ENCODE assay signal across 15 cellular contexts in genomic region chr11:60987577-60988277, GRCh38. TPM values are rescaled to one million over a fixed set of nuclear protein-coding genes. Genes with fewer than 3 reads are reported as not detected.
DNase-seq lines count a peak whose midpoint lies in the region; ATAC-seq and TF ChIP-seq lines count a peak whose summit lies in the region.
"Had no signal": no experiment of that assay in that cellular context is flagged by ENCODE, and none has a peak within 500 bp of the region (broad histone marks: within the 10 kb centered on the region; RNA-seq: fewer than 3 reads in every experiment).

No MANE protein-coding gene starts in this region.

- no peaks in the 10 kb centered on the region for H3K36me3 Mint-ChIP-seq in chondrocyte (ENCODE audit: low read depth)
- no peaks in the 10 kb centered on the region for H3K36me3 Mint-ChIP-seq in stimulated activated memory B cell treated with anti-CD40 and anti-IgM and Interleukin-4, amounts not matched to agents 10 μg/mL and 1 μg/mL and 100 μg/mL, for 72 hours

- peaks cover 25% of the 10 kb centered on the region for H3K27me3 Mint-ChIP-seq in chondrocyte (ENCODE audit: low read depth)
- no peaks in the 10 kb centered on the region for H3K27me3 Mint-ChIP-seq in stimulated activated memory B cell treated with anti-CD40 and anti-IgM and Interleukin-4, amounts not matched to agents 10 μg/mL and 1 μg/mL and 100 μg/mL, for 72 hours

- no peak for TF ChIP-seq CTCF in chondrocyte (IDR thresholded peaks at IDR 0.05)

- intact Hi-C loops in Right ventricle myocardium superior (cut with DNase I) = no loop called here

- no peaks in the 10 kb centered on the region for H3K4me1 Mint-ChIP-seq in chondrocyte (ENCODE audit: low read depth)
- peaks cover 46% of the 10 kb centered on the region for H3K4me1 Mint-ChIP-seq in stimulated activated memory B cell treated with anti-CD40 and anti-IgM and Interleukin-4, amounts not matched to agents 10 μg/mL and 1 μg/mL and 100 μg/mL, for 72 hours

- ATAC-seq in stimulated activated memory B cell treated with anti-CD40 and anti-IgM and Interleukin-4, amounts not matched to agents 10 μg/mL and 1 μg/mL and 100 μg/mL, for 72 hours = no peak
- ATAC-seq in Right ventricle myocardium superior (ENCODE audit: poor library complexity) = no peak
- ATAC-seq: A549 had no signal

- peaks cover 3% of the 10 kb centered on the region for H3K9me3 Mint-ChIP-seq in chondrocyte (ENCODE audit: low read depth)
- no peaks in the 10 kb centered on the region for H3K9me3 Mint-ChIP-seq in stimulated activated memory B cell treated with anti-CD40 and anti-IgM and Interleukin-4, amounts not matched to agents 10 μg/mL and 1 μg/mL and 100 μg/mL, for 72 hours
- H3K9me3 Mint-ChIP-seq: neural crest cell had no signal

- DNase-seq in activated T-cell treated with anti-CD3 and anti-CD28 coated beads for 24 hours (ENCODE audit: low read depth) (peak; percentile 64), activated T-cell treated with anti-CD3 and anti-CD28 coated beads for 4 hours (no peak), chondrocyte (ENCODE audit: low spot score) (peak; percentile 17), AG08395 (ENCODE audit: low spot score) (no peak), kidney glomerular epithelial cell (lab: John Stamatoyannopoulos, UW) (no peak), Right ventricle myocardium superior (no peak)
- peak; percentile 51 for DNase-seq in activated CD8-positive, alpha-beta memory T cell treated with anti-CD3 and anti-CD28 coated beads, Interleukin-2, amount 50 U/mL, for 24 hours (ENCODE audit: extremely low read depth)
- DNase-seq: cortex of kidney, IMR-90, NCI-H1436 treated with DMSO at 0.1 percent for 48 hours, NCI-H526 treated with DMSO at 0.1 percent for 48 hours, right lobe of liver had no signal

- H3K4me3 Mint-ChIP-seq in chondrocyte (ENCODE audit: unreplicated experiment) = no peak overlapping the region
- H3K4me3 Mint-ChIP-seq in stimulated activated memory B cell treated with anti-CD40 and anti-IgM and Interleukin-4, amounts not matched to agents 10 μg/mL and 1 μg/mL and 100 μg/mL, for 72 hours = no peak overlapping the region
- H3K4me3 Mint-ChIP-seq: neural crest cell had no signal

- no peak overlapping the region for H3K27ac Mint-ChIP-seq in chondrocyte (ENCODE audit: unreplicated experiment)
- H3K27ac Mint-ChIP-seq in stimulated activated memory B cell treated with anti-CD40 and anti-IgM and Interleukin-4, amounts not matched to agents 10 μg/mL and 1 μg/mL and 100 μg/mL, for 72 hours = peak overlapping the region; percentile 84

RNA-seq across cellular contexts. Expression of gene CD6, which starts 16.2 kb away (rescaled TPM):
- total RNA-seq in chondrocyte (0.33 TPM in 1 of 3 replicates, not detected in the others), Right ventricle myocardium superior (0.08 TPM)
- total RNA-seq: IMR-90 had no signal

RNA-seq across cellular contexts. Expression of gene SLC15A3, which starts 35.8 kb away (rescaled TPM):
- total RNA-seq in chondrocyte = 0.54 to 1.6 TPM (median 0.62 TPM) in 3 replicates
- 19.1 TPM for total RNA-seq in Right ventricle myocardium superior

Comparison
In these comparisons a context has a peak if more than half of its experiments do, and no peak if none do; other contexts are left out.
1. DNase-seq: peak in activated T-cell treated with anti-CD3 and anti-CD28 coated beads for 24 hours (single experiment), activated CD8-positive, alpha-beta memory T cell treated with anti-CD3 and anti-CD28 coated beads, Interleukin-2, amount 50 U/mL, for 24 hours (single experiment) and chondrocyte (single experiment); none in activated T-cell treated with anti-CD3 and anti-CD28 coated beads for 4 hours (single experiment), AG08395 (single experiment), kidney glomerular epithelial cell (single experiment) and Right ventricle myocardium superior (single experiment).